Comparison of ENCODE assay signal across 6 cellular contexts in the genomic region with DNA sequence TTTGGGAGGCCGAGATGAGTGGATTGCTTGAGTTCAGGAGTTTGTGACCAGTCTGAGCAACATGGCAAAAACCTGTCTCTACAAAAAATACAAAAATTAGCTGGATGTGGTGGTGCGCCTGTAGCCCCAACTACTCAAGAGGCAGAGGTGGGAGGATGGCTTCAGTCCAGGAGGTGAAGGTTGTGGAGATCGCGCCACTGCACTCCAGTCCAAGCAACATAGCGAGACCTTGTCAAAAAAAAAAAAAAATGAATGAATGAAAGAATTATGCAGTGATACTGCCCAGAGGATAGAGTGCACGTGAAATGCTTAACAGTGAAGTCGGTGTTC. TPM values are rescaled to one million over a fixed set of nuclear protein-coding genes. Genes with fewer than 3 reads are reported as not detected.
DNase-seq lines count a peak whose midpoint lies in the region; ATAC-seq, FAIRE-seq and TF ChIP-seq lines count a peak whose summit lies in the region.

No MANE protein-coding gene starts in this region.

- H3K4me1 ChIP-seq in K562 (replicated peaks in 1 of 2; ENCODE audit: control insufficient read depth in 2 of 2, insufficient read depth in 2 of 2, low read length in 2 of 2) (peaks cover 10 to 29% of the 10 kb centered on the region in 2 experiments; a peak in 4 of 5 replicates), parathyroid adenoma (peaks cover 7% of the 10 kb centered on the region), gastroesophageal sphincter (peaks cover 0 to 30% (median 10%) of the 10 kb centered on the region in 3 donors)

- POLR2A ChIA-PET in K562 (lab: Yijun Ruan, JAX) = interaction anchor here (0.6 to 1.0 kb wide), 7 partner anchors 10 to 557 kb away, joined by 3 to 4 read pairs (median 3); a partner anchor contains a TSS

- 36% methylated on average over 7 of the region's 7 CpGs for WGBS in K562 (ENCODE audit: insufficient coverage, low coverage, missing lambda C conversion rate)
- WGBS in gastroesophageal sphincter (ENCODE audit: low coverage in 1 of 2), 2 donors = 45 to 60% methylated on average over 3 to 7 of the region's 7 CpGs

- DNase-seq in K562 (ENCODE audit: extremely low read depth in 1 of 4, low spot score in 3 of 4) = no peak
- DNase-seq in A172 (ENCODE audit: low spot score) = no peak
- no peak for DNase-seq in 8988T

- no peak for FAIRE-seq in K562 (lab: Jason Lieb, UNC)

- no peak overlapping the region for H3K27ac ChIP-seq in K562 (ENCODE audit: extremely low read depth, low read depth, low read length)
- no peak overlapping the region for H3K27ac ChIP-seq in parathyroid adenoma
- peak overlapping the region in 1 of 4 donors; percentile 62 for H3K27ac ChIP-seq in gastroesophageal sphincter

- H2AFZ ChIP-seq in K562 (ENCODE audit: low read depth, low read length) (peak overlapping the region; percentile 87), parathyroid adenoma (peak overlapping the region; percentile 43)

- H3K4me2 ChIP-seq in K562 (ENCODE audit: insufficient read depth, low read length) (peak overlapping the region; percentile 98), parathyroid adenoma (ENCODE audit: low read length) (peak overlapping the region; percentile 55)

- peak overlapping the region; percentile 100 for H3K4me3 ChIP-seq in K562
- no peak overlapping the region for H3K4me3 ChIP-seq in parathyroid adenoma (ENCODE audit: low read depth, low read length)
- H3K4me3 ChIP-seq in gastroesophageal sphincter = peak overlapping the region in 1 of 2 donors; percentile 87

- BruUV-seq in K562 (replicated peaks; lab: Mats Ljungman, UMichigan) = no TSS peak

- CTCF ChIA-PET in K562 (lab: Yijun Ruan, JAX; ENCODE audit: low intra/inter-chr PET ratio) = no interaction called here

- H3K9me1 ChIP-seq in K562 (ENCODE audit: control insufficient read depth, insufficient read depth, low read length) = peaks cover 4% of the 10 kb centered on the region

- TF ChIP-seq CTCF in K562 (IDR thresholded peaks at IDR 0.05 in 2 of 3, conservative IDR thresholded peaks at IDR 0.05 in 1 of 3; ENCODE audit: insufficient read depth in 2 of 3, low read depth in 1 of 3, low read length in 3 of 3) (no peak), parathyroid adenoma (IDR thresholded peaks at IDR 0.05) (no peak), gastroesophageal sphincter (IDR thresholded peaks at IDR 0.05) (peak in 1 of 4 experiments; percentile 43)

- TF ChIP-seq RAD21 in K562 (CRISPR knock-in tag; conservative IDR thresholded peaks at IDR 0.05 in 1 of 2, IDR thresholded peaks at IDR 0.05 in 1 of 2) = no peak

- TF ChIP-seq POLR2A in K562 (conservative IDR thresholded peaks at IDR 0.05) (no peak), gastroesophageal sphincter (IDR thresholded peaks at IDR 0.05) (no peak)

- ATAC-seq in HG02759 (IDR thresholded peaks at IDR 0.05; ENCODE audit: unreplicated experiment) (peak; percentile 3), K562 (no peak; the same call in 1 of the 3 replicates), gastroesophageal sphincter (no peak)

- H3K36me3 ChIP-seq in K562 (ENCODE audit: control insufficient read depth, insufficient read depth, low read length) (peaks cover 41% of the 10 kb centered on the region), parathyroid adenoma (ENCODE audit: control insufficient read depth, insufficient read depth, low read length) (no peaks in the 10 kb centered on the region), gastroesophageal sphincter (peaks cover 0 to 56% of the 10 kb centered on the region in 2 donors)

- no peaks in the 10 kb centered on the region for H4K20me1 ChIP-seq in K562 (replicated peaks; ENCODE audit: control insufficient read depth, insufficient read depth, low read length)

- H3K79me2 ChIP-seq in K562 (ENCODE audit: control insufficient read depth, insufficient read depth, low read length) = peaks cover 16% of the 10 kb centered on the region
- no peaks in the 10 kb centered on the region for H3K79me2 ChIP-seq in parathyroid adenoma

- intact Hi-C loops in K562 (cut with micrococcal nuclease) = loop anchor here (1.0 kb wide), 1 partner anchor 23 kb away; a partner anchor contains a TSS

- H3K9ac ChIP-seq in K562 (ENCODE audit: insufficient read depth in 1 of 2, low read depth in 2 of 2, low read length in 2 of 2) = peak overlapping the region in 1 of 2 experiments; percentile 81; a peak in 2 of 4 replicates
- H3K9ac ChIP-seq in parathyroid adenoma = no peak overlapping the region

- H3K9me3 ChIP-seq in K562 (replicated peaks; ENCODE audit: control insufficient read depth, insufficient read depth, low read depth, low read length) (no peaks in the 10 kb centered on the region), parathyroid adenoma (ENCODE audit: control insufficient read depth, low read length) (no peaks in the 10 kb centered on the region), gastroesophageal sphincter (no peaks in the 10 kb centered on the region)

- in situ Hi-C loops in K562 (cut with MboI) = no loop called here

- TF ChIP-seq EP300 in K562 (IDR thresholded peaks at IDR 0.05; ENCODE audit: low read length) (no peak), gastroesophageal sphincter (IDR thresholded peaks at IDR 0.05) (no peak)

- H3K27me3 ChIP-seq in K562 (ENCODE audit: control insufficient read depth in 2 of 2, insufficient read depth in 2 of 2, low read length in 2 of 2) (no peaks in the 10 kb centered on the region), parathyroid adenoma (ENCODE audit: control insufficient read depth, insufficient read depth, low read length) (no peaks in the 10 kb centered on the region), gastroesophageal sphincter (no peaks in the 10 kb centered on the region)

RNA-seq across cellular contexts. Expression of a gene that starts 0.4 kb away (rescaled TPM):
- total RNA-seq in K562 (2011; cell fraction: chromatin; rRNA removed; ENCODE audit: low replicate concordance) = 110 and 268 TPM in 2 replicates
- 191 and 199 TPM in 2 replicates for total RNA-seq in K562 (2011; cell fraction: nucleolus; rRNA removed)
- 123 and 150 TPM in 2 replicates for total RNA-seq in K562 (2011; cell fraction: nucleoplasm; rRNA removed)
- total RNA-seq in K562 (2014; rRNA removed) (87.5 and 122 TPM in 2 replicates), K562 (2014; rRNA removed; fragmentation: Illumina TruSeq; extraction: Trizol) (31.9 and 39.4 TPM in 2 replicates), K562 (2015; rRNA removed; fragmentation: Illumina TruSeq; extraction: Trizol) (66.8 and 68.1 TPM in 2 replicates), K562 (2021) (94.1 and 97.3 TPM in 2 replicates), gastroesophageal sphincter (10 to 100 TPM; 23.5 to 41.9 (median 32.5) TPM)
- polyA plus RNA-seq in K562 (2011; rRNA removed) (63.1 and 71.2 TPM in 2 replicates), K562 (2014; fragmentation: Illumina TruSeq; extraction: Trizol) (81.1 and 106 TPM in 2 replicates), K562 (2014; fragmentation: Nextera tagmentation; extraction: Ambion mirVana) (10 to 100 TPM; 17.9 to 27.0 TPM), K562 (2014; rRNA removed) (93.2 and 110 TPM in 2 replicates)
- 117 and 149 TPM in 2 replicates for polyA plus RNA-seq in K562 (2011; cell fraction: cytosol; rRNA removed)
- 379 and 380 TPM in 2 replicates for polyA plus RNA-seq in K562 (2011; cell fraction: nucleus; rRNA removed)
- polyA plus RNA-seq in K562 (2012) = 39.2 and 65.5 TPM in 2 replicates
- 50.3 and 52.5 TPM in 2 replicates for polyA minus RNA-seq in K562 (2011; rRNA and poly(A)+ RNA removed)
- 35.5 and 48.5 TPM in 2 replicates for polyA minus RNA-seq in K562 (2011; cell fraction: cytosol; rRNA and poly(A)+ RNA removed)
- 96.7 and 113 TPM in 2 replicates for polyA minus RNA-seq in K562 (2011; cell fraction: nucleus; rRNA and poly(A)+ RNA removed)
- total RNA-seq in A172 (2014; rRNA removed; shearing (Covaris generic)) = 26.5 and 31.6 TPM in 2 replicates

RNA-seq across cellular contexts. Expression of a gene that starts 5.4 kb away (rescaled TPM):
- total RNA-seq in K562 (2011; cell fraction: chromatin; rRNA removed; ENCODE audit: low replicate concordance) = 240 and 478 TPM in 2 replicates
- 771 and 1,062 TPM in 2 replicates for total RNA-seq in K562 (2011; cell fraction: nucleolus; rRNA removed)
- 571 and 616 TPM in 2 replicates for total RNA-seq in K562 (2011; cell fraction: nucleoplasm; rRNA removed)
- 296 and 328 TPM in 2 replicates for total RNA-seq in K562 (2014; rRNA removed)
- 143 and 167 TPM in 2 replicates for total RNA-seq in K562 (2014; rRNA removed; fragmentation: Illumina TruSeq; extraction: Trizol)
- total RNA-seq in K562 (2015; rRNA removed; fragmentation: Illumina TruSeq; extraction: Trizol) = 196 and 203 TPM in 2 replicates
- 279 and 286 TPM in 2 replicates for total RNA-seq in K562 (2021)
- polyA plus RNA-seq in K562 (2011; rRNA removed) = 220 and 288 TPM in 2 replicates
- polyA plus RNA-seq in K562 (2011; cell fraction: cytosol; rRNA removed) = 552 and 632 TPM in 2 replicates
- 601 and 849 TPM in 2 replicates for polyA plus RNA-seq in K562 (2011; cell fraction: nucleus; rRNA removed)
- polyA plus RNA-seq in K562 (2012) = 179 and 264 TPM in 2 replicates
- 186 and 195 TPM in 2 replicates for polyA plus RNA-seq in K562 (2014; fragmentation: Illumina TruSeq; extraction: Trizol)
- polyA plus RNA-seq in K562 (2014; fragmentation: Nextera tagmentation; extraction: Ambion mirVana) = 100 to 1,000 TPM; 137 to 276 TPM
- 282 and 348 TPM in 2 replicates for polyA plus RNA-seq in K562 (2014; rRNA removed)
- polyA minus RNA-seq in K562 (2011; rRNA and poly(A)+ RNA removed) = 127 and 130 TPM in 2 replicates
- polyA minus RNA-seq in K562 (2011; cell fraction: cytosol; rRNA and poly(A)+ RNA removed) = 83.6 and 86.7 TPM in 2 replicates
- 102 and 149 TPM in 2 replicates for polyA minus RNA-seq in K562 (2011; cell fraction: nucleus; rRNA and poly(A)+ RNA removed)
- 100 to 1,000 TPM in 1 of 4 donors, 10 to 100 TPM in 3; 67.9 to 107 (median 89.9) TPM for total RNA-seq in gastroesophageal sphincter
- 187 and 202 TPM in 2 replicates for total RNA-seq in A172 (2014; rRNA removed; shearing (Covaris generic))

RNA-seq across cellular contexts. Expression of a gene that starts 9.6 kb away (rescaled TPM):
- 27.8 and 57.7 TPM in 2 replicates for total RNA-seq in K562 (2011; cell fraction: chromatin; rRNA removed; ENCODE audit: low replicate concordance)
- total RNA-seq in K562 (2011; cell fraction: nucleolus; rRNA removed) = 51.2 and 57.7 TPM in 2 replicates
- 45.8 and 54.2 TPM in 2 replicates for total RNA-seq in K562 (2011; cell fraction: nucleoplasm; rRNA removed)
- 86.8 and 116 TPM in 2 replicates for total RNA-seq in K562 (2014; rRNA removed)
- total RNA-seq in K562 (2014; rRNA removed; fragmentation: Illumina TruSeq; extraction: Trizol) = 23.4 and 31.0 TPM in 2 replicates
- total RNA-seq in K562 (2015; rRNA removed; fragmentation: Illumina TruSeq; extraction: Trizol) = 43.8 and 45.9 TPM in 2 replicates
- total RNA-seq in K562 (2021) = 76.2 and 78.0 TPM in 2 replicates
- 39.0 and 43.9 TPM in 2 replicates for polyA plus RNA-seq in K562 (2011; rRNA removed)
- polyA plus RNA-seq in K562 (2011; cell fraction: cytosol; rRNA removed) = 78.6 and 206 TPM in 2 replicates
- 55.1 and 117 TPM in 2 replicates for polyA plus RNA-seq in K562 (2011; cell fraction: nucleus; rRNA removed)
- polyA plus RNA-seq in K562 (2012) = 44.8 and 50.7 TPM in 2 replicates
- polyA plus RNA-seq in K562 (2014; fragmentation: Illumina TruSeq; extraction: Trizol) = 63.7 and 69.7 TPM in 2 replicates
- polyA plus RNA-seq in K562 (2014; fragmentation: Nextera tagmentation; extraction: Ambion mirVana) = 1 to 10 TPM; 1.3 to 2.8 TPM
- polyA plus RNA-seq in K562 (2014; rRNA removed) = 71.9 and 85.4 TPM in 2 replicates
- 21.4 and 27.7 TPM in 2 replicates for polyA minus RNA-seq in K562 (2011; rRNA and poly(A)+ RNA removed)
- polyA minus RNA-seq in K562 (2011; cell fraction: cytosol; rRNA and poly(A)+ RNA removed) = 40.9 and 42.3 TPM in 2 replicates
- polyA minus RNA-seq in K562 (2011; cell fraction: nucleus; rRNA and poly(A)+ RNA removed) = 26.7 and 28.3 TPM in 2 replicates
- total RNA-seq in gastroesophageal sphincter = 100 to 1,000 TPM in 1 of 4 donors, 10 to 100 TPM in 3; 34.4 to 129 (median 37.6) TPM
- total RNA-seq in A172 (2014; rRNA removed; shearing (Covaris generic)) = 71.8 and 114 TPM in 2 replicates

RNA-seq across cellular contexts. Expression of a gene that starts 22.0 kb away (rescaled TPM):
- total RNA-seq in K562 (2011; cell fraction: chromatin; rRNA removed; ENCODE audit: low replicate concordance) = 1.4 and 6.8 TPM in 2 replicates
- total RNA-seq in K562 (2011; cell fraction: nucleolus; rRNA removed) = 5.8 TPM in 2 replicates
- total RNA-seq in K562 (2011; cell fraction: nucleoplasm; rRNA removed) = 4.1 and 6.1 TPM in 2 replicates
- 3.0 and 4.5 TPM in 2 replicates for total RNA-seq in K562 (2014; rRNA removed)
- 0.70 and 1.5 TPM in 2 replicates for total RNA-seq in K562 (2014; rRNA removed; fragmentation: Illumina TruSeq; extraction: Trizol)
- total RNA-seq in K562 (2015; rRNA removed; fragmentation: Illumina TruSeq; extraction: Trizol) = 1.7 and 2.2 TPM in 2 replicates
- total RNA-seq in K562 (2021) = 4.4 and 5.2 TPM in 2 replicates
- polyA plus RNA-seq in K562 (2011; rRNA removed) = 1.3 and 2.3 TPM in 2 replicates
- 2.0 and 4.9 TPM in 2 replicates for polyA plus RNA-seq in K562 (2011; cell fraction: cytosol; rRNA removed)
- 6.8 and 13.1 TPM in 2 replicates for polyA plus RNA-seq in K562 (2011; cell fraction: nucleus; rRNA removed)
- 3.7 and 4.3 TPM in 2 replicates for polyA plus RNA-seq in K562 (2012)
- 1.5 and 3.0 TPM in 2 replicates for polyA plus RNA-seq in K562 (2014; fragmentation: Illumina TruSeq; extraction: Trizol)
- under 1 TPM; 0.31 to 0.64 TPM for polyA plus RNA-seq in K562 (2014; fragmentation: Nextera tagmentation; extraction: Ambion mirVana)
- 3.7 and 4.5 TPM in 2 replicates for polyA plus RNA-seq in K562 (2014; rRNA removed)
- 0.36 and 0.39 TPM in 2 replicates for polyA minus RNA-seq in K562 (2011; rRNA and poly(A)+ RNA removed)
- polyA minus RNA-seq in K562 (2011; cell fraction: cytosol; rRNA and poly(A)+ RNA removed) = 1.1 and 5.4 TPM in 2 replicates
- 1.7 and 2.2 TPM in 2 replicates for polyA minus RNA-seq in K562 (2011; cell fraction: nucleus; rRNA and poly(A)+ RNA removed)
- total RNA-seq in gastroesophageal sphincter = 1 to 10 TPM; 5.0 to 6.2 (median 5.5) TPM
- 8.8 and 13.9 TPM in 2 replicates for total RNA-seq in A172 (2014; rRNA removed; shearing (Covaris generic))

RNA-seq across cellular contexts. Expression of a gene that starts 22.6 kb away (rescaled TPM):
- total RNA-seq in K562 (2011; cell fraction: chromatin; rRNA removed; ENCODE audit: low replicate concordance) = 24.0 and 67.1 TPM in 2 replicates
- 41.3 and 46.4 TPM in 2 replicates for total RNA-seq in K562 (2011; cell fraction: nucleolus; rRNA removed)
- 28.3 and 29.6 TPM in 2 replicates for total RNA-seq in K562 (2011; cell fraction: nucleoplasm; rRNA removed)
- total RNA-seq in K562 (2014; rRNA removed) (17.5 and 27.9 TPM in 2 replicates), K562 (2014; rRNA removed; fragmentation: Illumina TruSeq; extraction: Trizol) (7.8 and 10.0 TPM in 2 replicates), K562 (2015; rRNA removed; fragmentation: Illumina TruSeq; extraction: Trizol) (16.1 and 16.2 TPM in 2 replicates), K562 (2021) (28.4 and 30.8 TPM in 2 replicates), gastroesophageal sphincter (10 to 100 TPM; 21.8 to 44.5 (median 24.2) TPM)
- polyA plus RNA-seq in K562 (2011; rRNA removed) (13.9 and 19.1 TPM in 2 replicates), K562 (2014; fragmentation: Illumina TruSeq; extraction: Trizol) (24.7 and 27.1 TPM in 2 replicates), K562 (2014; fragmentation: Nextera tagmentation; extraction: Ambion mirVana) (1 to 10 TPM; 7.0 to 9.8 TPM), K562 (2014; rRNA removed) (18.6 and 22.0 TPM in 2 replicates)
- 27.1 and 36.4 TPM in 2 replicates for polyA plus RNA-seq in K562 (2011; cell fraction: cytosol; rRNA removed)
- polyA plus RNA-seq in K562 (2011; cell fraction: nucleus; rRNA removed) = 59.2 and 89.3 TPM in 2 replicates
- 27.4 and 30.4 TPM in 2 replicates for polyA plus RNA-seq in K562 (2012)
- 18.8 and 24.2 TPM in 2 replicates for polyA minus RNA-seq in K562 (2011; rRNA and poly(A)+ RNA removed)
- polyA minus RNA-seq in K562 (2011; cell fraction: cytosol; rRNA and poly(A)+ RNA removed) = 16.5 and 21.7 TPM in 2 replicates
- 18.4 and 22.3 TPM in 2 replicates for polyA minus RNA-seq in K562 (2011; cell fraction: nucleus; rRNA and poly(A)+ RNA removed)
- 23.9 and 25.2 TPM in 2 replicates for total RNA-seq in A172 (2014; rRNA removed; shearing (Covaris generic))
